Comparison of ENCODE assay signal across 1 cellular context in the genomic region with DNA sequence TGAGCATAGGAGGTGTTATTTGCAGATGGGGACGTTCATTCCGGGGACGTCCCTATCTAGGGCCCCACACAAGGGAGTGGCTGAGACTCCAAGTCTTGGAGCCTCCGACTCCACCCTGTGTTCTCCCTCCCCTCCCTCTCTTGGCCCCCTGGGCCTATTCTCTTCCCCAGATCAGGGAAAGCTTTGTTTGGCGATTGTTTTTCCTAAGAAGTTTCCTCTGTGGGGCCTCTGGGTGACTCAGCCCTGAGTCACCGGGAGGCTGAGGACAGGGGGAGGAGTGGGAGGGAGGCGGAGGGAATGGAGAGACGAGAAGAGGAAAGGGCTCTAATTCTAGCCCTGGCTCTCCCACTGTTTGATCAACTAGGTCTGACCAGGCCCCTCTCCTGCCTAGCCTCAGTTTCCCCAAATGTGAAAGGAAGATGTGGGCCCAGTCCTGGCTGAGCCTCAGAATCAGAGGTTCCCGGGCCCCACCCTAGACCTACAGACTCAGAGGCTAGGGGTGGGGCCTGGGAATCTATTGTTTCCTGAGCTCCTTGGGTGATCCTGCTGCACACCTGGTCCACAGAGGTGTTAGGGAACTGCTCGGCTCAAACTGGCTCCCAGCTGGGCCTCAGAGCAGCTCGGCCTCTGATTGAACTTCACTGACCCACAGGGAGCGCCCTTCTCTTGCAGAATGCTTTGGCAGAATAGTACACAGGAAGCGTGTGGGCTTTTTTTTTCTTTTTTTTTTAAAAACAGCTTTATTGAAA.
A peak's percentile ranks its signal among the peaks of the same experiment; 100 is the strongest.
TF ChIP-seq lines count a peak whose summit lies in the region.

No MANE protein-coding gene starts in this region.

TF ChIP-seq in K562, 482 proteins besides CTCF, POLR2A, EP300 and RAD21 (continued from another document and continues in another):
- TF ChIP-seq, protein P1, sequence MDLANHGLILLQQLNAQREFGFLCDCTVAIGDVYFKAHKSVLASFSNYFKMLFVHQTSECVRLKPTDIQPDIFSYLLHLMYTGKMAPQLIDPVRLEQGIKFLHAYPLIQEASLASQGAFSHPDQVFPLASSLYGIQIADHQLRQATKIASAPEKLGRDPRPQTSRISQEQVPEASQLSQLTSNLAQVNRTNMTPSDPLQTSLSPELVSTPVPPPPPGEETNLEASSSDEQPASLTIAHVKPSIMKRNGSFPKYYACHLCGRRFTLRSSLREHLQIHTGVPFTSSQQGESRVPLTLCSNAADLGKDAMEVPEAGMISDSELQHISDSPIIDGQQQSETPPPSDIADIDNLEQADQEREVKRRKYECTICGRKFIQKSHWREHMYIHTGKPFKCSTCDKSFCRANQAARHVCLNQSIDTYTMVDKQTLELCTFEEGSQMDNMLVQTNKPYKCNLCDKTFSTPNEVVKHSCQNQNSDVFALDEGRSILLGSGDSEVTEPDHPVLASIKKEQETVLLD (IDR thresholded peaks at IDR 0.05): peak; percentile 48; the same call in 1 of the 2 replicates
- TF ChIP-seq ZFP30 (CRISPR knock-in tag; IDR thresholded peaks at IDR 0.05; ENCODE audit: borderline replicate concordance): no peak
- TF ChIP-seq TFE3 (CRISPR knock-in tag; IDR thresholded peaks at IDR 0.05): no peak
- no peak for TF ChIP-seq SREBF2 (CRISPR knock-in tag; IDR thresholded peaks at IDR 0.05)
- no peak for TF ChIP-seq ARHGAP35 (IDR thresholded peaks at IDR 0.05; ENCODE audit: partially characterized antibody)
- TF ChIP-seq ZNF324 (CRISPR knock-in tag; IDR thresholded peaks at IDR 0.05): no peak
- TF ChIP-seq ZKSCAN3 (CRISPR knock-in tag; IDR thresholded peaks at IDR 0.05): no peak
- TF ChIP-seq ZNF785 (CRISPR knock-in tag; IDR thresholded peaks at IDR 0.05): no peak
- no peak for TF ChIP-seq CHD4 (IDR thresholded peaks at IDR 0.05; ENCODE audit: insufficient read depth, insufficient replicate concordance, low read depth, low read length, poor library complexity, severe bottlenecking)
- no peak for TF ChIP-seq POLR3G (IDR thresholded peaks at IDR 0.05; ENCODE audit: extremely low read depth, insufficient read length, insufficient replicate concordance)
- TF ChIP-seq ZNF586 (CRISPR knock-in tag; conservative IDR thresholded peaks at IDR 0.05): no peak
- TF ChIP-seq MTF1 (CRISPR knock-in tag; IDR thresholded peaks at IDR 0.05; ENCODE audit: borderline replicate concordance): no peak
- peak; percentile 37 for TF ChIP-seq TBP (optimal IDR thresholded peaks at IDR 0.05; ENCODE audit: low read depth, low read length)
- no peak for TF ChIP-seq ZNF408 (CRISPR knock-in tag; IDR thresholded peaks at IDR 0.05; ENCODE audit: low read depth)
- peak; percentile 59 for TF ChIP-seq ZNF589 (CRISPR knock-in tag; IDR thresholded peaks at IDR 0.05; ENCODE audit: low read depth)
- peak; percentile 52 for TF ChIP-seq MAFK (IDR thresholded peaks at IDR 0.05; ENCODE audit: low read length)
- peak; percentile 46 for TF ChIP-seq CTCFL (IDR thresholded peaks at IDR 0.05; ENCODE audit: borderline replicate concordance, insufficient read depth, low read depth, low read length, poor library complexity, severe bottlenecking)
- 0 out of 2 replicates have a peak, but pooled peaks have one; percentile 20 for TF ChIP-seq MIER1 (IDR thresholded peaks at IDR 0.05; ENCODE audit: low read depth)
- no peak for TF ChIP-seq ETV6 (IDR thresholded peaks at IDR 0.05; ENCODE audit: borderline replicate concordance in 1 of 2, low read depth in 2 of 2, low read length in 1 of 2)
- TF ChIP-seq ETV6 (CRISPR knock-in tag; IDR thresholded peaks at IDR 0.05; ENCODE audit: borderline replicate concordance): no peak
- TF ChIP-seq, protein P2, sequence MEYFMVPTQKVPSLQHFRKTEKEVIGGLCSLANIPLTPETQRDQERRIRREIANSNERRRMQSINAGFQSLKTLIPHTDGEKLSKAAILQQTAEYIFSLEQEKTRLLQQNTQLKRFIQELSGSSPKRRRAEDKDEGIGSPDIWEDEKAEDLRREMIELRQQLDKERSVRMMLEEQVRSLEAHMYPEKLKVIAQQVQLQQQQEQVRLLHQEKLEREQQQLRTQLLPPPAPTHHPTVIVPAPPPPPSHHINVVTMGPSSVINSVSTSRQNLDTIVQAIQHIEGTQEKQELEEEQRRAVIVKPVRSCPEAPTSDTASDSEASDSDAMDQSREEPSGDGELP (CRISPR knock-in tag; IDR thresholded peaks at IDR 0.05; ENCODE audit: borderline replicate concordance): peak; percentile 86; the same call in 1 of the 2 replicates
- TF ChIP-seq CHD2 (IDR thresholded peaks at IDR 0.05; ENCODE audit: low read depth, low read length): no peak
- TF ChIP-seq, protein P3, sequence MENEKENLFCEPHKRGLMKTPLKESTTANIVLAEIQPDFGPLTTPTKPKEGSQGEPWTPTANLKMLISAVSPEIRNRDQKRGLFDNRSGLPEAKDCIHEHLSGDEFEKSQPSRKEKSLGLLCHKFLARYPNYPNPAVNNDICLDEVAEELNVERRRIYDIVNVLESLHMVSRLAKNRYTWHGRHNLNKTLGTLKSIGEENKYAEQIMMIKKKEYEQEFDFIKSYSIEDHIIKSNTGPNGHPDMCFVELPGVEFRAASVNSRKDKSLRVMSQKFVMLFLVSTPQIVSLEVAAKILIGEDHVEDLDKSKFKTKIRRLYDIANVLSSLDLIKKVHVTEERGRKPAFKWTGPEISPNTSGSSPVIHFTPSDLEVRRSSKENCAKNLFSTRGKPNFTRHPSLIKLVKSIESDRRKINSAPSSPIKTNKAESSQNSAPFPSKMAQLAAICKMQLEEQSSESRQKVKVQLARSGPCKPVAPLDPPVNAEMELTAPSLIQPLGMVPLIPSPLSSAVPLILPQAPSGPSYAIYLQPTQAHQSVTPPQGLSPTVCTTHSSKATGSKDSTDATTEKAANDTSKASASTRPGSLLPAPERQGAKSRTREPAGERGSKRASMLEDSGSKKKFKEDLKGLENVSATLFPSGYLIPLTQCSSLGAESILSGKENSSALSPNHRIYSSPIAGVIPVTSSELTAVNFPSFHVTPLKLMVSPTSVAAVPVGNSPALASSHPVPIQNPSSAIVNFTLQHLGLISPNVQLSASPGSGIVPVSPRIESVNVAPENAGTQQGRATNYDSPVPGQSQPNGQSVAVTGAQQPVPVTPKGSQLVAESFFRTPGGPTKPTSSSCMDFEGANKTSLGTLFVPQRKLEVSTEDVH (IDR thresholded peaks at IDR 0.05; ENCODE audit: low read depth, partially characterized antibody): peak; percentile 25
- no peak for TF ChIP-seq ZNF280B (CRISPR knock-in tag; IDR thresholded peaks at IDR 0.05)
- peak; percentile 81 for TF ChIP-seq ATF7 (IDR thresholded peaks at IDR 0.05)
- 0 out of 4 replicates have a peak, but pooled peaks of 1 of the 2 experiments have one; percentile 7 for TF ChIP-seq NONO (IDR thresholded peaks at IDR 0.05; ENCODE audit: low read depth in 2 of 2, low read length in 1 of 2)
- no peak for TF ChIP-seq ZNF232 (CRISPR knock-in tag; IDR thresholded peaks at IDR 0.05)
- TF ChIP-seq BMI1 (IDR thresholded peaks at IDR 0.05; ENCODE audit: low read length): no peak
- TF ChIP-seq, protein P4, sequence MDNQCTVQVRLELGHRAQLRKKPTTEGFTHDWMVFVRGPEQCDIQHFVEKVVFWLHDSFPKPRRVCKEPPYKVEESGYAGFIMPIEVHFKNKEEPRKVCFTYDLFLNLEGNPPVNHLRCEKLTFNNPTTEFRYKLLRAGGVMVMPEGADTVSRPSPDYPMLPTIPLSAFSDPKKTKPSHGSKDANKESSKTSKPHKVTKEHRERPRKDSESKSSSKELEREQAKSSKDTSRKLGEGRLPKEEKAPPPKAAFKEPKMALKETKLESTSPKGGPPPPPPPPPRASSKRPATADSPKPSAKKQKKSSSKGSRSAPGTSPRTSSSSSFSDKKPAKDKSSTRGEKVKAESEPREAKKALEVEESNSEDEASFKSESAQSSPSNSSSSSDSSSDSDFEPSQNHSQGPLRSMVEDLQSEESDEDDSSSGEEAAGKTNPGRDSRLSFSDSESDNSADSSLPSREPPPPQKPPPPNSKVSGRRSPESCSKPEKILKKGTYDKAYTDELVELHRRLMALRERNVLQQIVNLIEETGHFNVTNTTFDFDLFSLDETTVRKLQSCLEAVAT (IDR thresholded peaks at IDR 0.05): peak in 1 of 2 experiments; percentile 31; a peak in 1 of 4 replicates
- peak; percentile 99 for TF ChIP-seq DPF2 (IDR thresholded peaks at IDR 0.05)
- TF ChIP-seq NCOA1 (IDR thresholded peaks at IDR 0.05; ENCODE audit: low read depth): 0 out of 2 replicates have a peak, but pooled peaks have one; percentile 60
- no peak for TF ChIP-seq HDAC8 (tag; IDR thresholded peaks at IDR 0.05)
- peak; percentile 93 for TF ChIP-seq BACH1 (tag; IDR thresholded peaks at IDR 0.05)
- TF ChIP-seq, protein P5, sequence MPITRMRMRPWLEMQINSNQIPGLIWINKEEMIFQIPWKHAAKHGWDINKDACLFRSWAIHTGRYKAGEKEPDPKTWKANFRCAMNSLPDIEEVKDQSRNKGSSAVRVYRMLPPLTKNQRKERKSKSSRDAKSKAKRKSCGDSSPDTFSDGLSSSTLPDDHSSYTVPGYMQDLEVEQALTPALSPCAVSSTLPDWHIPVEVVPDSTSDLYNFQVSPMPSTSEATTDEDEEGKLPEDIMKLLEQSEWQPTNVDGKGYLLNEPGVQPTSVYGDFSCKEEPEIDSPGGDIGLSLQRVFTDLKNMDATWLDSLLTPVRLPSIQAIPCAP (CRISPR knock-in tag; IDR thresholded peaks at IDR 0.05; ENCODE audit: borderline replicate concordance): no peak
- TF ChIP-seq HNRNPL (IDR thresholded peaks at IDR 0.05; ENCODE audit: low read depth, low read length): no peak
- no peak for TF ChIP-seq ZNF57 (CRISPR knock-in tag; IDR thresholded peaks at IDR 0.05)
- TF ChIP-seq CEBPG (CRISPR knock-in tag; IDR thresholded peaks at IDR 0.05): no peak
- no peak for TF ChIP-seq CEBPG (tag; conservative IDR thresholded peaks at IDR 0.05 in 1 of 2, IDR thresholded peaks at IDR 0.05 in 1 of 2)
- TF ChIP-seq TCFL5 (CRISPR knock-in tag; conservative IDR thresholded peaks at IDR 0.05): no peak
- peak in 1 of 2 experiments; percentile 53; a peak in 1 of 4 replicates for TF ChIP-seq KDM1A (IDR thresholded peaks at IDR 0.05)
- no peak for TF ChIP-seq SMAD3 (CRISPR knock-in tag; conservative IDR thresholded peaks at IDR 0.05)
- TF ChIP-seq, protein P6, sequence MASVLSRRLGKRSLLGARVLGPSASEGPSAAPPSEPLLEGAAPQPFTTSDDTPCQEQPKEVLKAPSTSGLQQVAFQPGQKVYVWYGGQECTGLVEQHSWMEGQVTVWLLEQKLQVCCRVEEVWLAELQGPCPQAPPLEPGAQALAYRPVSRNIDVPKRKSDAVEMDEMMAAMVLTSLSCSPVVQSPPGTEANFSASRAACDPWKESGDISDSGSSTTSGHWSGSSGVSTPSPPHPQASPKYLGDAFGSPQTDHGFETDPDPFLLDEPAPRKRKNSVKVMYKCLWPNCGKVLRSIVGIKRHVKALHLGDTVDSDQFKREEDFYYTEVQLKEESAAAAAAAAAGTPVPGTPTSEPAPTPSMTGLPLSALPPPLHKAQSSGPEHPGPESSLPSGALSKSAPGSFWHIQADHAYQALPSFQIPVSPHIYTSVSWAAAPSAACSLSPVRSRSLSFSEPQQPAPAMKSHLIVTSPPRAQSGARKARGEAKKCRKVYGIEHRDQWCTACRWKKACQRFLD (CRISPR knock-in tag; IDR thresholded peaks at IDR 0.05): peak; percentile 68
- TF ChIP-seq TAF7 (tag; IDR thresholded peaks at IDR 0.05): no peak
- TF ChIP-seq SUPT5H (IDR thresholded peaks at IDR 0.05): no peak
- TF ChIP-seq THRB (CRISPR knock-in tag; conservative IDR thresholded peaks at IDR 0.05): no peak
- no peak for TF ChIP-seq SRSF9 (IDR thresholded peaks at IDR 0.05; ENCODE audit: borderline replicate concordance, low read depth, low read length)
- no peak for TF ChIP-seq KLF13 (tag; IDR thresholded peaks at IDR 0.05; ENCODE audit: borderline replicate concordance, low read depth)
- no peak for TF ChIP-seq KAT2B (IDR thresholded peaks at IDR 0.05; ENCODE audit: low read depth, low read length)
- TF ChIP-seq SPI1 (IDR thresholded peaks at IDR 0.05; ENCODE audit: borderline replicate concordance, low read depth, low read length): no peak
- no peak for TF ChIP-seq ZNF41 (CRISPR knock-in tag; conservative IDR thresholded peaks at IDR 0.05)
